ENCODE assay signal across 12 cellular contexts in genomic region chr4:61507091-61507490, GRCh38.
"Had no signal": no experiment of that assay in that cellular context is flagged by ENCODE, and none has a peak within 500 bp of the region (broad histone marks: within the 10 kb centered on the region; RNA-seq: fewer than 3 reads in every experiment).

No MANE protein-coding gene starts in this region.

- DNase-seq: activated CD8-positive, alpha-beta memory T cell treated with anti-CD3 and anti-CD28 coated beads for 24 hours; activated CD8-positive, alpha-beta memory T cell treated with anti-CD3 and anti-CD28 coated beads, Interleukin-2, amount 50 U/mL, for 4 hours; activated naive CD4-positive, alpha-beta T cell treated with Interleukin-2 at 50 U/mL for 16 hours; activated naive CD8-positive, alpha-beta T cell treated with anti-CD3 and anti-CD28 coated beads, Interleukin-2, amount 10 ng/mL, durations not matched to agents 7 days and 5 days; activated T-cell treated with anti-CD3 and anti-CD28 coated beads, Interleukin-2, amount 50 U/mL, for 4 hours; amniotic stem cell; lower lobe of right lung; mesendoderm; naive thymus-derived CD4-positive, alpha-beta T cell; stimulated activated CD4-positive, alpha-beta T cell treated with anti-CD3 and anti-CD28 coated beads, Interleukin-4, amount 100 ng/mL, for 4 hours; T1000 had no signal

- ATAC-seq: activated T-cell treated with anti-CD3 and anti-CD28 coated beads, Interleukin-2, amount 50 U/mL, for 4 hours; lower lobe of right lung; naive thymus-derived CD4-positive, alpha-beta T cell; WTC11 had no signal
